Comparison of ENCODE assay signal across 14 cellular contexts in the genomic region with DNA sequence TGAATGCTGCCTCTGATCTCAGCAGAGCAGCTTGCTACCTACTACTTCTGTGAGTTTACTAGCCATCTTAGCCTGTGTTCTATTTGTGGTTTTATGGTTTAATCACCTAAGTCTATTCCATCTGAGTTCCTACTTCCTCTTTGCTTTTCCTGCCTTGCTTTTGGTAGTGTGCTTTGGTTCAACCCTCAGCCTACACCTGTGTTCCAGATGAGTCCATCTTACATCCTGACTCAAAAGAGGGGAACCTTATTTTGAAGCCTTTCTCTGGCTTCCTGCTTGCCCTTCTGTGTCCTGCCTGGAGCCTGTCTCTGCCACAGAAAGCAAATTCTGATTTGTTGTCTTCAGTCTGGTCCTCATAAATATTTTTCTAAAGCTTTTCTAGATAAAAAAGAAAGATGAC.
A peak's percentile ranks its signal among the peaks of the same experiment; 100 is the strongest.
DNase-seq lines count a peak whose midpoint lies in the region; ATAC-seq lines count a peak whose summit lies in the region.
"Had no signal": no experiment of that assay in that cellular context is flagged by ENCODE, and none has a peak within 500 bp of the region (broad histone marks: within the 10 kb centered on the region; RNA-seq: fewer than 3 reads in every experiment).

No MANE protein-coding gene starts in this region.

- DNase-seq in memory B cell (ENCODE audit: low spot score in 2 of 2) (no peak), anterior cingulate cortex (lab: John Stamatoyannopoulos, UW) (no peak), NCI-H1092 (lab: John Stamatoyannopoulos, UW) (no peak)
- no peak for DNase-seq in activated CD4-positive, alpha-beta memory T cell treated with anti-CD3 and anti-CD28 coated beads, Interleukin-2, amount 10 ng/mL, durations not matched to agents 7 days and 5 days
- DNase-seq: activated CD8-positive, alpha-beta T cell treated with anti-CD3 and anti-CD28 coated beads for 36 hours; CD4-positive, alpha-beta T cell; NCI-H2029; OCI-M1; psoas muscle; stimulated activated CD4-positive, alpha-beta T cell treated with anti-CD3 and anti-CD28 coated beads, Interleukin-2, amount 100 ng/mL, for 48 hours had no signal

- H3K36me3 Mint-ChIP-seq in memory B cell, result no peaks in the 10 kb centered on the region
- no peaks in the 10 kb centered on the region for H3K36me3 Mint-ChIP-seq in activated CD4-positive, alpha-beta memory T cell treated with anti-CD3 and anti-CD28 coated beads, Interleukin-2, amount 10 ng/mL, durations not matched to agents 7 days and 5 days (ENCODE audit: low read depth)
- H3K36me3 Mint-ChIP-seq: activated naive CD4-positive, alpha-beta T cell treated with anti-CD3 and anti-CD28 coated beads, Interleukin-2, amount 50 U/mL, for 72 hours had no signal

- ATAC-seq in GM18909 (IDR thresholded peaks at IDR 0.05; ENCODE audit: poor library complexity, unreplicated experiment) (peak; percentile 67), GM21737 (IDR thresholded peaks at IDR 0.05; ENCODE audit: unreplicated experiment) (peak; percentile 66), HG03159 (IDR thresholded peaks at IDR 0.05; ENCODE audit: unreplicated experiment) (peak; percentile 73), memory B cell (ENCODE audit: low read depth) (peak; percentile 80)
- ATAC-seq: activated CD8-positive, alpha-beta T cell treated with anti-CD3 and anti-CD28 coated beads for 36 hours; activated naive CD4-positive, alpha-beta T cell treated with anti-CD3 and anti-CD28 coated beads, Interleukin-2, amount 50 U/mL, for 72 hours; psoas muscle had no signal

- H3K9me3 Mint-ChIP-seq in memory B cell, result no peaks in the 10 kb centered on the region
- H3K9me3 Mint-ChIP-seq in activated CD4-positive, alpha-beta memory T cell treated with anti-CD3 and anti-CD28 coated beads, Interleukin-2, amount 10 ng/mL, durations not matched to agents 7 days and 5 days, result no peaks in the 10 kb centered on the region
- H3K9me3 Mint-ChIP-seq: activated CD8-positive, alpha-beta T cell treated with anti-CD3 and anti-CD28 coated beads for 36 hours; CD4-positive, alpha-beta T cell had no signal

- no peaks in the 10 kb centered on the region for H3K27me3 Mint-ChIP-seq in memory B cell
- H3K27me3 Mint-ChIP-seq in activated CD4-positive, alpha-beta memory T cell treated with anti-CD3 and anti-CD28 coated beads, Interleukin-2, amount 10 ng/mL, durations not matched to agents 7 days and 5 days, result no peaks in the 10 kb centered on the region

- H3K27ac Mint-ChIP-seq in memory B cell, result peak overlapping the region; percentile 24
- H3K27ac Mint-ChIP-seq in activated CD4-positive, alpha-beta memory T cell treated with anti-CD3 and anti-CD28 coated beads, Interleukin-2, amount 10 ng/mL, durations not matched to agents 7 days and 5 days, result no peak overlapping the region
- H3K27ac Mint-ChIP-seq: activated CD8-positive, alpha-beta T cell treated with anti-CD3 and anti-CD28 coated beads for 36 hours; activated naive CD4-positive, alpha-beta T cell treated with anti-CD3 and anti-CD28 coated beads, Interleukin-2, amount 50 U/mL, for 72 hours; CD4-positive, alpha-beta T cell had no signal

- CTCF ChIA-PET in activated CD4-positive, alpha-beta memory T cell treated with anti-CD3 and anti-CD28 coated beads, Interleukin-2, amount 10 ng/mL, durations not matched to agents 7 days and 5 days (lab: Charles Lee), result no interaction called here

- H3K4me3 Mint-ChIP-seq in memory B cell, result peak overlapping the region; percentile 6
- H3K4me3 Mint-ChIP-seq in activated CD4-positive, alpha-beta memory T cell treated with anti-CD3 and anti-CD28 coated beads, Interleukin-2, amount 10 ng/mL, durations not matched to agents 7 days and 5 days, result no peak overlapping the region
- H3K4me3 Mint-ChIP-seq: activated CD8-positive, alpha-beta T cell treated with anti-CD3 and anti-CD28 coated beads for 36 hours; CD4-positive, alpha-beta T cell had no signal

- peaks cover 9% of the 10 kb centered on the region for H3K4me1 Mint-ChIP-seq in memory B cell
- no peaks in the 10 kb centered on the region for H3K4me1 Mint-ChIP-seq in activated CD4-positive, alpha-beta memory T cell treated with anti-CD3 and anti-CD28 coated beads, Interleukin-2, amount 10 ng/mL, durations not matched to agents 7 days and 5 days

- POLR2A ChIA-PET in activated CD4-positive, alpha-beta memory T cell treated with anti-CD3 and anti-CD28 coated beads, Interleukin-2, amount 10 ng/mL, durations not matched to agents 7 days and 5 days (lab: Charles Lee), result no interaction called here
